In genomic region chr11:47498584-47499152, GRCh38 we compare ENCODE assay signal across 1 cellular context.
TF ChIP-seq lines count a peak whose summit lies in the region.

No MANE protein-coding gene starts in this region.

TF ChIP-seq in K562, 482 proteins besides CTCF, POLR2A, EP300 and RAD21:
- TF ChIP-seq TSC22D4 (tag; IDR thresholded peaks at IDR 0.05) = no peak
- TF ChIP-seq LCOR (CRISPR knock-in tag; IDR thresholded peaks at IDR 0.05) = no peak
- no peak for TF ChIP-seq ZNF347 (CRISPR knock-in tag; IDR thresholded peaks at IDR 0.05; ENCODE audit: low read depth)
- TF ChIP-seq NR0B1 (IDR thresholded peaks at IDR 0.05; ENCODE audit: partially characterized antibody) = no peak
- TF ChIP-seq NFIC (IDR thresholded peaks at IDR 0.05) = peak; percentile 72
- TF ChIP-seq ZNF124 (CRISPR knock-in tag; IDR thresholded peaks at IDR 0.05) = no peak
- no peak for TF ChIP-seq NCOA2 (IDR thresholded peaks at IDR 0.05; ENCODE audit: partially characterized antibody in 2 of 2)
